ENCODE assay signal across 1 cellular context in genomic region chr1:184163674-184164470, GRCh38.
TF ChIP-seq lines count a peak whose summit lies in the region.

No MANE protein-coding gene starts in this region.

TF ChIP-seq in GM12878, 131 proteins besides CTCF, POLR2A, EP300 and RAD21 (continued from another document and continues in another):
- no peak for TF ChIP-seq IRF3 (IDR thresholded peaks at IDR 0.05)
- no peak for TF ChIP-seq SUPT20H (IDR thresholded peaks at IDR 0.05; ENCODE audit: borderline replicate concordance, control insufficient read depth, low read depth, low read length)
- no peak for TF ChIP-seq ZNF24 (IDR thresholded peaks at IDR 0.05)
- no peak for TF ChIP-seq ZSCAN29 (IDR thresholded peaks at IDR 0.05)
- TF ChIP-seq BRCA1 (IDR thresholded peaks at IDR 0.05; ENCODE audit: low read depth, low read length), result no peak
- no peak for TF ChIP-seq WRNIP1 (IDR thresholded peaks at IDR 0.05; ENCODE audit: borderline replicate concordance, low read depth, low read length)
- no peak for TF ChIP-seq ZNF622 (IDR thresholded peaks at IDR 0.05)
- TF ChIP-seq ZBTB11 (CRISPR knock-in tag; IDR thresholded peaks at IDR 0.05), result no peak
- TF ChIP-seq MYC (IDR thresholded peaks at IDR 0.05; ENCODE audit: insufficient read depth, insufficient read length, insufficient replicate concordance, low read length, severe bottlenecking), result no peak
- TF ChIP-seq ETV6 (conservative IDR thresholded peaks at IDR 0.05 in 1 of 2, IDR thresholded peaks at IDR 0.05 in 1 of 2; ENCODE audit: borderline replicate concordance in 1 of 2, low read depth in 1 of 2), result peak in 1 of 2 experiments; percentile 61; a peak in 2 of 4 replicates
- no peak for TF ChIP-seq SRF (IDR thresholded peaks at IDR 0.05; ENCODE audit: low read depth in 2 of 2, low read length in 2 of 2)
- TF ChIP-seq HDAC6 (IDR thresholded peaks at IDR 0.05; ENCODE audit: unreplicated experiment), result no peak
- no peak for TF ChIP-seq E2F4 (IDR thresholded peaks at IDR 0.05; ENCODE audit: low read depth, low read length)
- 0 out of 4 replicates have a peak, but pooled peaks of 1 of the 2 experiments have one; percentile 19 for TF ChIP-seq IKZF2 (IDR thresholded peaks at IDR 0.05)
- TF ChIP-seq USF2 (IDR thresholded peaks at IDR 0.05; ENCODE audit: borderline replicate concordance, low read depth, low read length), result no peak
- peak; percentile 89 for TF ChIP-seq IRF4 (IDR thresholded peaks at IDR 0.05; ENCODE audit: low read depth, low read length)
- TF ChIP-seq SUZ12 (IDR thresholded peaks at IDR 0.05; ENCODE audit: unreplicated experiment), result no peak
- no peak for TF ChIP-seq MLLT1 (IDR thresholded peaks at IDR 0.05)
- TF ChIP-seq TCF7 (IDR thresholded peaks at IDR 0.05; ENCODE audit: borderline replicate concordance), result peak; percentile 19; the same call in 1 of the 2 replicates
- TF ChIP-seq SMAD1 (IDR thresholded peaks at IDR 0.05; ENCODE audit: low read depth, partially characterized antibody), result no peak
- TF ChIP-seq HCFC1 (IDR thresholded peaks at IDR 0.05; ENCODE audit: low read length), result no peak
- no peak for TF ChIP-seq SP1 (IDR thresholded peaks at IDR 0.05; ENCODE audit: low read depth, low read length)
- no peak for TF ChIP-seq ZBTB40 (IDR thresholded peaks at IDR 0.05; ENCODE audit: borderline replicate concordance)
- no peak for TF ChIP-seq ASH2L (IDR thresholded peaks at IDR 0.05; ENCODE audit: borderline replicate concordance, low read depth)
- TF ChIP-seq MTA3 (IDR thresholded peaks at IDR 0.05; ENCODE audit: borderline replicate concordance, low read length), result no peak
- TF ChIP-seq CHD2 (IDR thresholded peaks at IDR 0.05; ENCODE audit: borderline replicate concordance, low read depth, low read length), result no peak
- TF ChIP-seq EED (IDR thresholded peaks at IDR 0.05; ENCODE audit: low read depth), result peak; percentile 78
- no peak for TF ChIP-seq ELK1 (IDR thresholded peaks at IDR 0.05; ENCODE audit: low read depth, low read length)
- TF ChIP-seq ATF7 (IDR thresholded peaks at IDR 0.05; ENCODE audit: low read depth), result 0 out of 2 replicates have a peak, but pooled peaks have one; percentile 20
- peak; percentile 76 for TF ChIP-seq PKNOX1 (IDR thresholded peaks at IDR 0.05)
- no peak for TF ChIP-seq KDM1A (IDR thresholded peaks at IDR 0.05; ENCODE audit: borderline replicate concordance)
- no peak for TF ChIP-seq NFYA (IDR thresholded peaks at IDR 0.05; ENCODE audit: borderline replicate concordance, low read depth, low read length)
- TF ChIP-seq NFIC (IDR thresholded peaks at IDR 0.05; ENCODE audit: low read depth, low read length), result peak; percentile 86
- no peak for TF ChIP-seq ZNF217 (IDR thresholded peaks at IDR 0.05)
- 0 out of 2 replicates have a peak, but pooled peaks have one; percentile 23 for TF ChIP-seq IKZF1 (conservative IDR thresholded peaks at IDR 0.05)
- TF ChIP-seq CHD1 (IDR thresholded peaks at IDR 0.05; ENCODE audit: low read depth, low read length), result no peak
- no peak for TF ChIP-seq STAT3 (IDR thresholded peaks at IDR 0.05; ENCODE audit: low read depth, low read length)
- TF ChIP-seq RAD51 (IDR thresholded peaks at IDR 0.05), result no peak
- TF ChIP-seq LARP7 (IDR thresholded peaks at IDR 0.05), result no peak
- TF ChIP-seq TCF12 (IDR thresholded peaks at IDR 0.05; ENCODE audit: low read depth, low read length), result no peak
- TF ChIP-seq CEBPZ (IDR thresholded peaks at IDR 0.05; ENCODE audit: low read depth, low read length), result no peak
- TF ChIP-seq USF1 (IDR thresholded peaks at IDR 0.05; ENCODE audit: borderline replicate concordance, extremely low read length, insufficient read depth, low read depth, low read length), result no peak
- peak; percentile 59; the same call in 1 of the 2 replicates for TF ChIP-seq ZBED1 (IDR thresholded peaks at IDR 0.05; ENCODE audit: borderline replicate concordance)
- TF ChIP-seq FOS (IDR thresholded peaks at IDR 0.05; ENCODE audit: borderline replicate concordance, extremely low read depth, insufficient read length), result no peak
